In the genomic region with DNA sequence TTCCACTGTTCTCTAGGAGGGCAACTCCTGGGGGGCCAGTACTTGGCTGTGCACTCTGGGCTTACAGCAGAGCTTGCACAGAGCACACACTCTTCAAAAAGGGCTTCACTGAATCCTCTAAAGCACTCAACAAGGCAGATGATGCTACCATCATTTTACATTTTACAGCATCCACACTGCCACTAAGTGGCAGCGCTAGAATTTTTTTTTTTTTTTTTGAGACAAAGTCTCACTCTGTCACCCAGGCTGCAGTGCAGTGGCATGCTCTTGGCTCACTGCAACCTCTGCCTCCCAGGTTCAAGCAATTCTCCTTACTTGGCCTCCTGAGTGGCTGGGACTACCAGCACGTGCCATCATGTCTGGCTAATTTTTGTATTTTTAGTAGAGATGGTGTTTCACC, we compare ENCODE assay signal across 21 cellular contexts.
"Had no signal": no experiment of that assay in that cellular context is flagged by ENCODE, and none has a peak within 500 bp of the region (broad histone marks: within the 10 kb centered on the region; RNA-seq: fewer than 3 reads in every experiment).

No MANE protein-coding gene starts in this region.

- ATAC-seq: esophagus mucosa; gastrocnemius medialis; left ventricle myocardium superior; lower lobe of right lung; naive thymus-derived CD8-positive, alpha-beta T cell; stimulated activated effector memory CD8-positive, alpha-beta T cell treated with anti-CD3 and anti-CD28 coated beads, Interleukin-12 subunit alpha, Interleukin-12 subunit beta, amount 100 ng/mL, for 72 hours had no signal

- DNase-seq: effector CD8-positive, alpha-beta T cell; endodermal cell; gastrocnemius medialis; head of caudate nucleus; left ventricle myocardium superior; lower lobe of right lung; naive thymus-derived CD8-positive, alpha-beta T cell; nephron progenitor cell; nucleus accumbens; sigmoid colon; stimulated activated CD4-positive, alpha-beta T cell treated with anti-CD3 and anti-CD28 coated beads, Interleukin-2, amount 100 ng/mL, for 24 hours; stimulated activated CD4-positive, alpha-beta T cell treated with anti-CD3 and anti-CD28 coated beads, Interleukin-4, amount 100 ng/mL, for 24 hours; stimulated activated naive CD4-positive, alpha-beta T cell treated with Interleukin-2 at 50 U/mL for 16 hours; stomach; thyroid gland had no signal

- H3K9me3 Mint-ChIP-seq: endodermal cell; naive thymus-derived CD8-positive, alpha-beta T cell; nephron progenitor cell; stimulated activated effector memory CD8-positive, alpha-beta T cell treated with anti-CD3 and anti-CD28 coated beads, Interleukin-12 subunit alpha, Interleukin-12 subunit beta, amount 100 ng/mL, for 72 hours; type B pancreatic cell had no signal

- H3K27me3 ChIP-seq: gastrocnemius medialis, right atrium auricular region, sigmoid colon, stomach, thyroid gland had no signal

- H3K4me3 Mint-ChIP-seq: endodermal cell; naive thymus-derived CD8-positive, alpha-beta T cell; nephron progenitor cell; stimulated activated effector memory CD8-positive, alpha-beta T cell treated with anti-CD3 and anti-CD28 coated beads, Interleukin-12 subunit alpha, Interleukin-12 subunit beta, amount 100 ng/mL, for 72 hours; type B pancreatic cell had no signal

- H3K4me3 ChIP-seq: gastrocnemius medialis, lower lobe of right lung, prostate gland, right atrium auricular region, sigmoid colon, stomach, thyroid gland had no signal

- H3K4me1 ChIP-seq: prostate gland, thyroid gland had no signal

- H3K27me3 Mint-ChIP-seq: naive thymus-derived CD8-positive, alpha-beta T cell; type B pancreatic cell had no signal

- H3K9me3 ChIP-seq: gastrocnemius medialis, lower lobe of right lung, prostate gland, right atrium auricular region, sigmoid colon, stomach, thyroid gland had no signal

- H3K27ac Mint-ChIP-seq: endodermal cell; nephron progenitor cell; stimulated activated effector memory CD8-positive, alpha-beta T cell treated with anti-CD3 and anti-CD28 coated beads, Interleukin-12 subunit alpha, Interleukin-12 subunit beta, amount 100 ng/mL, for 72 hours; type B pancreatic cell had no signal

- H3K36me3 ChIP-seq: prostate gland had no signal

- H3K27ac ChIP-seq: epithelial cell of prostate, gastrocnemius medialis, lower lobe of right lung, prostate gland, right atrium auricular region, sigmoid colon, stomach, thyroid gland had no signal
